22 cellular contexts compared by ENCODE assay signal in the genomic region with DNA sequence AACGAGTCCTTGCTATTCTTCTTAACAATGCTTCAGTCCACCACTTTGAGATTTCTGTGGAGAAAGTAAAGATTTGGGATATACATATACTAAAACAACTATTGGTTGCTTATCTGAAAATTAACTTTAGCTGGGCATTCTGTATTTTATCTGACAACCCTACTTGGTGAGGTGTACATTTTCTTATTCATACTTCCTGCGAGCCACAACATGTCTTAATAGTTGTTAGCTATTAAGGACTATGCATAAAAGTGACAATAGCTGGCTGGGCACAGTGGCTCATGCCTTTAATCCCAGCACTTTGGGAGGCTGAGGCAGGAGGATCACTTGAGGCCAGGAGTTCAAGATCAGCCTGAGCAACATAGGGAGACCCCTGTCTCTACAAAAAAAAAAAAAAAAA. TPM values are rescaled to one million over a fixed set of nuclear protein-coding genes. Genes with fewer than 3 reads are reported as not detected.
"Had no signal": no experiment of that assay in that cellular context is flagged by ENCODE, and none has a peak within 500 bp of the region (broad histone marks: within the 10 kb centered on the region; RNA-seq: fewer than 3 reads in every experiment).

No MANE protein-coding gene starts in this region.

- H3K9me3 Mint-ChIP-seq: activated naive CD8-positive, alpha-beta T cell treated with anti-CD3 and anti-CD28 coated beads, Interleukin-2, amount 10 ng/mL, durations not matched to agents 7 days and 5 days; effector memory CD8-positive, alpha-beta T cell; naive B cell; stimulated activated naive B cell treated with anti-CD40 and anti-IgM and Interleukin-4, amounts not matched to agents 10 μg/mL and 1 μg/mL and 100 μg/mL, for 72 hours had no signal

- H3K4me3 ChIP-seq: breast epithelium, colonic mucosa, dorsolateral prefrontal cortex, esophagus squamous epithelium, gastrocnemius medialis, lower lobe of right lung, sigmoid colon, smooth muscle cell, uterus had no signal

- ATAC-seq: gastrocnemius medialis had no signal

- H3K27me3 Mint-ChIP-seq: activated naive CD8-positive, alpha-beta T cell treated with anti-CD3 and anti-CD28 coated beads, Interleukin-2, amount 10 ng/mL, durations not matched to agents 7 days and 5 days; effector memory CD8-positive, alpha-beta T cell; naive B cell; stimulated activated naive B cell treated with anti-CD40 and anti-IgM and Interleukin-4, amounts not matched to agents 10 μg/mL and 1 μg/mL and 100 μg/mL, for 72 hours had no signal

- H3K27ac ChIP-seq: breast epithelium, colonic mucosa, dorsolateral prefrontal cortex, gastrocnemius medialis, lower lobe of right lung, sigmoid colon, uterus had no signal

- H3K27me3 ChIP-seq: breast epithelium, colonic mucosa, uterus had no signal

- H3K36me3 ChIP-seq: breast epithelium, colonic mucosa, esophagus squamous epithelium, gastrocnemius medialis, lower lobe of right lung, sigmoid colon, uterus had no signal

- H3K27ac Mint-ChIP-seq: progenitor cell of endocrine pancreas had no signal

- DNase-seq: activated CD8-positive, alpha-beta memory T cell treated with anti-CD3 and anti-CD28 coated beads, Interleukin-2, amount 50 U/mL, for 48 hours; amniotic stem cell; dorsolateral prefrontal cortex; esophagus squamous epithelium; gastrocnemius medialis; lower lobe of right lung; naive B cell; retina; sigmoid colon; stimulated activated naive B cell treated with anti-CD40 and anti-IgM and Interleukin-4, amounts not matched to agents 10 μg/mL and 1 μg/mL and 100 μg/mL, for 72 hours; T1000; uterus had no signal

- H3K9me3 ChIP-seq: breast epithelium, colonic mucosa, esophagus squamous epithelium, gastrocnemius medialis, lower lobe of right lung, sigmoid colon, uterus had no signal

- H3K4me2 ChIP-seq: smooth muscle cell had no signal

- H3K36me3 Mint-ChIP-seq: stimulated activated naive B cell treated with anti-CD40 and anti-IgM and Interleukin-4, amounts not matched to agents 10 μg/mL and 1 μg/mL and 100 μg/mL, for 72 hours had no signal

- H3K4me1 ChIP-seq: breast epithelium, colonic mucosa, gastrocnemius medialis, sigmoid colon, uterus had no signal

RNA-seq across cellular contexts. Expression of a gene that starts 28.0 kb away (rescaled TPM):
- total RNA-seq: esophagus squamous epithelium, gastrocnemius medialis, mesenteric fat pad, osteoblast, progenitor cell of endocrine pancreas, sigmoid colon, smooth muscle cell, uterus had no signal
- polyA plus RNA-seq: keratinocyte, smooth muscle cell had no signal

RNA-seq across cellular contexts. Expression of a gene that starts 31.3 kb away (rescaled TPM):
- total RNA-seq: osteoblast, smooth muscle cell had no signal
- polyA plus RNA-seq: keratinocyte, smooth muscle cell had no signal

RNA-seq across cellular contexts. Expression of a gene that starts 38.6 kb away (rescaled TPM):
- total RNA-seq: breast epithelium, colonic mucosa, dorsolateral prefrontal cortex, esophagus squamous epithelium, gastrocnemius medialis, lower lobe of right lung, mesenteric fat pad, osteoblast, progenitor cell of endocrine pancreas, sigmoid colon, smooth muscle cell, temporal lobe had no signal
- polyA plus RNA-seq: keratinocyte, smooth muscle cell had no signal
